1 cellular context compared by ENCODE assay signal in the genomic region with DNA sequence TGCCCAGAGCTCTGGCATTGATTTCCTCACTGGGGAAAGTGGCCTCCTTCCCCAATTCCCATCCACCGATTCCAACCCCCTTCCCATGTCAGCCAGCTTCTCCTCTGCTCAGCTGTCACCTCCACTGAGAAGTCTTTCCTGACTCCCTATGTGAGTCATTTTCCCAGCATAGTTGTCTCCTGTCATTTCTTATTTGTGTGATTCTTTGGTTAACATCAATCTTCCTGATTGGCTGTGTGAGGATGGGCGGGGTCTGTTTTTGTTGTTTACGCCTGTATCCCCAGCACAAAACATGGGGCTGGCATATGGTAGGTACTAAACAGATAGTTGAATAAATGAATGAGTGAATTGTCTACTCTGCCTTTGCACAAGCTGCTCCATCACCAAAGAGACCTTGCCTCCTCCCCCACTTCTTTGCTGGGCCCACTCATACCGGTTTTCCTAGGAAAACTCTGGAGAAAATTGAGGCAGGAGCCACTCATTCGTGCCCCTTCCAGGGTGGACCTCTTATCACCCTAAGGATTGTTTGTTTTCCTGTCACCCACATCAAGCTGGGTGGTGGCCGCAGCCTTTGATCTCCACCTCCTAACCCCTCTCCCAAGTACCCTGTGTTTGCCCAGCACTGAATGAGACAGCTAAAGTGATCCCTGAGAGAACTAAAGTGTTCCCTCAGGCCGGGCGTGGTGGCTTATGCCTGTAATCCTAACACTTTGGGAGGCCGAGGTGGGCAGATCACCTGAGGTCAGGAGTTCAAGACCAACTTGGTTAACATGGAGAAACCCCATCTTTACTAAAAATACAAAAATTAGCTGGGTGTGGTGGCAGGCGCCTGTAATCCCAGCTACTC.
TF ChIP-seq lines count a peak whose summit lies in the region.

No MANE protein-coding gene starts in this region.

TF ChIP-seq in HepG2, 621 proteins besides CTCF, POLR2A, EP300 and RAD21 (continued from another document):
- TF ChIP-seq SOX5 (CRISPR knock-in tag; IDR thresholded peaks at IDR 0.05; ENCODE audit: borderline replicate concordance) (peak; percentile 84), PAWR (CRISPR knock-in tag; IDR thresholded peaks at IDR 0.05; ENCODE audit: borderline replicate concordance) (no peak), RBFOX2 (IDR thresholded peaks at IDR 0.05; ENCODE audit: low read depth, low read length) (no peak), SSRP1 (CRISPR knock-in tag; IDR thresholded peaks at IDR 0.05) (0 out of 2 replicates have a peak, but pooled peaks have one; percentile 42), ZNF749 (CRISPR knock-in tag; IDR thresholded peaks at IDR 0.05; ENCODE audit: borderline replicate concordance) (no peak), HNF4A (CRISPR knock-in tag; IDR thresholded peaks at IDR 0.05) (peak; percentile 78), SOX6 (IDR thresholded peaks at IDR 0.05) (no peak), SOX6 (CRISPR knock-in tag; IDR thresholded peaks at IDR 0.05) (peak; percentile 75), ZNF292 (CRISPR knock-in tag; IDR thresholded peaks at IDR 0.05; ENCODE audit: borderline replicate concordance, low read depth) (no peak), ATF1 (CRISPR knock-in tag; IDR thresholded peaks at IDR 0.05) (0 out of 2 replicates have a peak, but pooled peaks have one; percentile 37), ZNF670 (CRISPR knock-in tag; IDR thresholded peaks at IDR 0.05; ENCODE audit: borderline replicate concordance) (no peak), ZBTB1 (CRISPR knock-in tag; IDR thresholded peaks at IDR 0.05; ENCODE audit: borderline replicate concordance) (no peak), ZNF543 (CRISPR knock-in tag; IDR thresholded peaks at IDR 0.05) (no peak), ZBTB34 (CRISPR knock-in tag; IDR thresholded peaks at IDR 0.05) (0 out of 2 replicates have a peak, but pooled peaks have one; percentile 31), ZNF501 (CRISPR knock-in tag; IDR thresholded peaks at IDR 0.05) (peak; percentile 36; the same call in 1 of the 2 replicates), PITX1 (CRISPR knock-in tag; IDR thresholded peaks at IDR 0.05) (peak; percentile 91), ZNF431 (CRISPR knock-in tag; IDR thresholded peaks at IDR 0.05; ENCODE audit: borderline replicate concordance, low read depth) (no peak), ADNP (CRISPR knock-in tag; IDR thresholded peaks at IDR 0.05) (no peak)
- TF ChIP-seq, protein P1, sequence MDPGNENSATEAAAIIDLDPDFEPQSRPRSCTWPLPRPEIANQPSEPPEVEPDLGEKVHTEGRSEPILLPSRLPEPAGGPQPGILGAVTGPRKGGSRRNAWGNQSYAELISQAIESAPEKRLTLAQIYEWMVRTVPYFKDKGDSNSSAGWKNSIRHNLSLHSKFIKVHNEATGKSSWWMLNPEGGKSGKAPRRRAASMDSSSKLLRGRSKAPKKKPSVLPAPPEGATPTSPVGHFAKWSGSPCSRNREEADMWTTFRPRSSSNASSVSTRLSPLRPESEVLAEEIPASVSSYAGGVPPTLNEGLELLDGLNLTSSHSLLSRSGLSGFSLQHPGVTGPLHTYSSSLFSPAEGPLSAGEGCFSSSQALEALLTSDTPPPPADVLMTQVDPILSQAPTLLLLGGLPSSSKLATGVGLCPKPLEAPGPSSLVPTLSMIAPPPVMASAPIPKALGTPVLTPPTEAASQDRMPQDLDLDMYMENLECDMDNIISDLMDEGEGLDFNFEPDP (CRISPR knock-in tag; conservative IDR thresholded peaks at IDR 0.05) = no peak
- TF ChIP-seq, protein P2, sequence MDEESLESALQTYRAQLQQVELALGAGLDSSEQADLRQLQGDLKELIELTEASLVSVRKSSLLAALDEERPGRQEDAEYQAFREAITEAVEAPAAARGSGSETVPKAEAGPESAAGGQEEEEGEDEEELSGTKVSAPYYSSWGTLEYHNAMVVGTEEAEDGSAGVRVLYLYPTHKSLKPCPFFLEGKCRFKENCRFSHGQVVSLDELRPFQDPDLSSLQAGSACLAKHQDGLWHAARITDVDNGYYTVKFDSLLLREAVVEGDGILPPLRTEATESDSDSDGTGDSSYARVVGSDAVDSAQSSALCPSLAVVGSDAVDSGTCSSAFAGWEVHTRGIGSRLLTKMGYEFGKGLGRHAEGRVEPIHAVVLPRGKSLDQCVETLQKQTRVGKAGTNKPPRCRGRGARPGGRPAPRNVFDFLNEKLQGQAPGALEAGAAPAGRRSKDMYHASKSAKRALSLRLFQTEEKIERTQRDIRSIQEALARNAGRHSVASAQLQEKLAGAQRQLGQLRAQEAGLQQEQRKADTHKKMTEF (CRISPR knock-in tag; IDR thresholded peaks at IDR 0.05) = peak; percentile 57; the same call in 1 of the 2 replicates
